In genomic region chr13:77329133-77330008, GRCh38 we compare ENCODE assay signal across 8 cellular contexts. TPM values are rescaled to one million over a fixed set of nuclear protein-coding genes. Genes with fewer than 3 reads are reported as not detected.
A peak's percentile ranks its signal among the peaks of the same experiment; 100 is the strongest.
DNase-seq lines count a peak whose midpoint lies in the region; ATAC-seq and TF ChIP-seq lines count a peak whose summit lies in the region.

No MANE protein-coding gene starts in this region.

- H3K9me3 ChIP-seq in Loucy (ENCODE audit: insufficient read depth, low read depth, low read length) (no peaks in the 10 kb centered on the region), RWPE2 (ENCODE audit: severe bottlenecking) (no peaks in the 10 kb centered on the region)

- peak overlapping the region; percentile 81 for H2AFZ ChIP-seq in Loucy (ENCODE audit: low read length)

- peak; percentile 49 for ATAC-seq in RWPE2 (ENCODE audit: low read depth)

- peaks cover 21% of the 10 kb centered on the region for H4K20me1 ChIP-seq in Loucy (ENCODE audit: insufficient read depth, low read length, poor library complexity, severe bottlenecking)

- DNase-seq in ELR (ENCODE audit: low read depth) (peak; percentile 97), H7 (peak; percentile 74), RWPE2 (ENCODE audit: low spot score) (peak; percentile 59), fibroblast of villous mesenchyme (ENCODE audit: low read depth) (peak; percentile 96), nephron progenitor cell (peak; percentile 73)
- peak; percentile 86 for DNase-seq in activated effector memory CD4-positive, alpha-beta T cell treated with Interleukin-2 at 50 U/mL for 16 hours

- peak overlapping the region; percentile 72 for H3K27ac ChIP-seq in RWPE2 (ENCODE audit: poor library complexity, severe bottlenecking)

- H3K9me3 Mint-ChIP-seq in nephron progenitor cell, result no peaks in the 10 kb centered on the region
- H3K9me3 Mint-ChIP-seq in stimulated activated naive CD8-positive, alpha-beta T cell treated with anti-CD3 and anti-CD28 coated beads, Interleukin-15, Interleukin-2, amounts not matched to agents 100 ng/mL and 50 ng/mL, for 24 hours, result no peaks in the 10 kb centered on the region

- H3K4me3 Mint-ChIP-seq in nephron progenitor cell, result peak overlapping the region; percentile 92
- peak overlapping the region; percentile 97 for H3K4me3 Mint-ChIP-seq in stimulated activated naive CD8-positive, alpha-beta T cell treated with anti-CD3 and anti-CD28 coated beads, Interleukin-15, Interleukin-2, amounts not matched to agents 100 ng/mL and 50 ng/mL, for 24 hours

- peaks cover 65% of the 10 kb centered on the region for H3K4me1 Mint-ChIP-seq in nephron progenitor cell
- peaks cover 46% of the 10 kb centered on the region for H3K4me1 Mint-ChIP-seq in stimulated activated naive CD8-positive, alpha-beta T cell treated with anti-CD3 and anti-CD28 coated beads, Interleukin-15, Interleukin-2, amounts not matched to agents 100 ng/mL and 50 ng/mL, for 24 hours (ENCODE audit: low read depth)

- TF ChIP-seq CTCF in Loucy (conservative IDR thresholded peaks at IDR 0.05; ENCODE audit: low read length), result no peak
- TF ChIP-seq CTCF in RWPE2 (IDR thresholded peaks at IDR 0.05; ENCODE audit: poor library complexity, severe bottlenecking), result no peak
- TF ChIP-seq CTCF in fibroblast of villous mesenchyme (IDR thresholded peaks at IDR 0.05; ENCODE audit: insufficient read depth, low read depth, low read length), result no peak
- TF ChIP-seq CTCF in nephron progenitor cell (IDR thresholded peaks at IDR 0.05), result no peak

- peaks cover 13% of the 10 kb centered on the region for H3F3A ChIP-seq in Loucy (ENCODE audit: low read depth)

- H3K4me1 ChIP-seq in Loucy (ENCODE audit: insufficient read depth, low read length, poor library complexity, severe bottlenecking) (peaks cover 33% of the 10 kb centered on the region), RWPE2 (ENCODE audit: insufficient read depth, poor library complexity, severe bottlenecking) (peaks cover 10% of the 10 kb centered on the region)

- no peaks in the 10 kb centered on the region for H3K36me3 Mint-ChIP-seq in nephron progenitor cell (ENCODE audit: low read depth)
- H3K36me3 Mint-ChIP-seq in stimulated activated naive CD8-positive, alpha-beta T cell treated with anti-CD3 and anti-CD28 coated beads, Interleukin-15, Interleukin-2, amounts not matched to agents 100 ng/mL and 50 ng/mL, for 24 hours (ENCODE audit: low read depth), result peaks cover 5% of the 10 kb centered on the region

- no peaks in the 10 kb centered on the region for H3K9me2 ChIP-seq in Loucy (replicated peaks; ENCODE audit: low read depth, low read length)

- peak overlapping the region; percentile 85 for H3K9ac ChIP-seq in Loucy (ENCODE audit: low read depth, low read length, poor library complexity, severe bottlenecking)

- peaks cover 25% of the 10 kb centered on the region for H3K79me2 ChIP-seq in Loucy (ENCODE audit: insufficient read depth, low read length)

- H3K36me3 ChIP-seq in H7 (replicated peaks; ENCODE audit: control insufficient read depth, insufficient read depth, low read length) (no peaks in the 10 kb centered on the region), Loucy (ENCODE audit: insufficient read depth, low read length) (no peaks in the 10 kb centered on the region), RWPE2 (ENCODE audit: low read depth) (no peaks in the 10 kb centered on the region)

- H3K4me3 ChIP-seq in H7 (ENCODE audit: insufficient read depth, low read depth, low read length) (peak overlapping the region; percentile 84), Loucy (ENCODE audit: low read length, poor library complexity, severe bottlenecking) (peak overlapping the region; percentile 85), RWPE2 (ENCODE audit: severe bottlenecking) (peak overlapping the region; percentile 51), fibroblast of villous mesenchyme (ENCODE audit: low read depth, low read length) (peak overlapping the region; percentile 95)

- peaks cover 12% of the 10 kb centered on the region for H3K27me3 ChIP-seq in H7 (ENCODE audit: control insufficient read depth, insufficient read depth, low read length)
- no peaks in the 10 kb centered on the region for H3K27me3 ChIP-seq in Loucy (ENCODE audit: insufficient read depth, low read length, poor library complexity, severe bottlenecking)
- H3K27me3 ChIP-seq in RWPE2 (ENCODE audit: insufficient read depth, poor library complexity, severe bottlenecking), result no peaks in the 10 kb centered on the region

- H3K27me3 Mint-ChIP-seq in nephron progenitor cell (ENCODE audit: low read depth, poor library complexity), result peaks cover 16% of the 10 kb centered on the region
- H3K27me3 Mint-ChIP-seq in stimulated activated naive CD8-positive, alpha-beta T cell treated with anti-CD3 and anti-CD28 coated beads, Interleukin-15, Interleukin-2, amounts not matched to agents 100 ng/mL and 50 ng/mL, for 24 hours, result no peaks in the 10 kb centered on the region

- peak overlapping the region; percentile 99 for H3K27ac Mint-ChIP-seq in nephron progenitor cell
- H3K27ac Mint-ChIP-seq in stimulated activated naive CD8-positive, alpha-beta T cell treated with anti-CD3 and anti-CD28 coated beads, Interleukin-15, Interleukin-2, amounts not matched to agents 100 ng/mL and 50 ng/mL, for 24 hours, result peak overlapping the region; percentile 98

- H3K4me2 ChIP-seq in Loucy (ENCODE audit: low read depth, low read length, poor library complexity, severe bottlenecking), result peak overlapping the region; percentile 87

RNA-seq across cellular contexts. Expression of gene MYCBP2, which starts 2.5 kb away (rescaled TPM):
- total RNA-seq in H7 (2014; rRNA removed; shearing (Covaris generic)), result 18.3 and 28.6 TPM in 2 replicates
- 84.6 and 99.5 TPM in 2 replicates for total RNA-seq in fibroblast of villous mesenchyme

Comparison
In these comparisons a context has a peak if more than half of its experiments do, and no peak if none do; other contexts are left out.
1. Peak in every context shown above with its lines: DNase-seq, ATAC-seq, H3K4me3 ChIP-seq and H3K27ac ChIP-seq.